8 cellular contexts compared by ENCODE assay signal in genomic region chr14:73728106-73729014, GRCh38. TPM values are rescaled to one million over a fixed set of nuclear protein-coding genes. Genes with fewer than 3 reads are reported as not detected.
DNase-seq lines count a peak whose midpoint lies in the region; ATAC-seq lines count a peak whose summit lies in the region.

No MANE protein-coding gene starts in this region.

- peaks cover 4% of the 10 kb centered on the region for H3K4me1 ChIP-seq in HAP-1

- ATAC-seq in left colon, result peak; percentile 80
- ATAC-seq in GM21367 (IDR thresholded peaks at IDR 0.05; ENCODE audit: unreplicated experiment), result no peak

- in situ Hi-C loops in HAP-1 (cut with MboI; ENCODE audit: low sequenced_read_pairs), result loop anchor here (5.0 to 10.0 kb wide), 2 partner anchors 99 to 306 kb away; no protein-coding TSS in a partner anchor

- H3K36me3 ChIP-seq in HAP-1 (replicated peaks), result peaks cover 76% of the 10 kb centered on the region

- intact Hi-C loops in left colon (cut with DNase I, micrococcal nuclease), result loop anchor here (5.0 to 10.0 kb wide), 2 partner anchors 96 to 99 kb away; no protein-coding TSS in a partner anchor

- no peaks in the 10 kb centered on the region for H3K27me3 ChIP-seq in HAP-1 (ENCODE audit: low read depth)

- no peaks in the 10 kb centered on the region for H3K9me3 ChIP-seq in HAP-1

- H3K4me3 ChIP-seq in HAP-1, result no peak overlapping the region

- DNase-seq in CMK (ENCODE audit: low read depth) (peak; percentile 81), HAP-1 (ENCODE audit: low spot score in 2 of 2) (peak; percentile 82 to 93), NCI-H460 (ENCODE audit: extremely low read depth, low read depth) (peak; percentile 87), cerebellum (ENCODE audit: low spot score) (peak; percentile 83), left colon (peak; percentile 88 to 94)
- DNase-seq in activated CD4-positive, alpha-beta T cell treated with anti-CD3 and anti-CD28 coated beads for 1 hour, result peak; percentile 79
- peak; percentile 84 for DNase-seq in stimulated activated CD4-positive, alpha-beta T cell treated with anti-CD3 and anti-CD28 coated beads, Interleukin-1b, Interleukin-23, amount 100 ng/mL, for 48 hours

RNA-seq across cellular contexts. Expression of gene PNMA1, which starts 14.2 kb away (rescaled TPM):
- total RNA-seq in NCI-H460 (2014; rRNA removed; shearing (Covaris generic)), result 72.9 and 78.4 TPM in 2 replicates
- polyA plus RNA-seq in NCI-H460 (2014; cell fraction: nucleus; rRNA removed), result 128 and 155 TPM in 2 replicates
- 69.8 TPM for total RNA-seq in cerebellum
- 10 to 100 TPM; 15.3 to 47.1 TPM for total RNA-seq in left colon
